In genomic region chr6:89828988-89829590, GRCh38 we compare ENCODE assay signal across 7 cellular contexts. TPM values are rescaled to one million over a fixed set of nuclear protein-coding genes. Genes with fewer than 3 reads are reported as not detected.
DNase-seq lines count a peak whose midpoint lies in the region; ATAC-seq, FAIRE-seq and TF ChIP-seq lines count a peak whose summit lies in the region.

No MANE protein-coding gene starts in this region.

- peaks cover 14 to 31% (median 19%) of the 10 kb centered on the region in 4 donors for H3K4me1 ChIP-seq in esophagus muscularis mucosa
- peaks cover 0 to 6% of the 10 kb centered on the region in 2 donors for H3K4me1 ChIP-seq in neuronal stem cell (ENCODE audit: control insufficient read depth in 2 of 2, insufficient read depth in 1 of 2, low read depth in 1 of 2, low read length in 2 of 2)

- intact Hi-C loops in esophagus muscularis mucosa (cut with DNase I) = loop anchor here (10.0 kb wide), 1 partner anchor 466 kb away; the partner anchor contains the start of gene BACH2

- H3K27ac Mint-ChIP-seq in IgD-negative memory B cell = peak overlapping the region; percentile 71 to 95 (median 91)

- peak; percentile 57 for FAIRE-seq in GM12891 (lab: Jason Lieb, UNC)

- H3K36me3 ChIP-seq in esophagus muscularis mucosa = peaks cover 0 to 26% (median 20%) of the 10 kb centered on the region in 4 donors
- peaks cover 5 to 30% of the 10 kb centered on the region in 2 donors for H3K36me3 ChIP-seq in neuronal stem cell (replicated peaks in 1 of 2; ENCODE audit: control insufficient read depth in 2 of 2, insufficient read depth in 2 of 2, low read length in 2 of 2)

- TF ChIP-seq EP300 in esophagus muscularis mucosa (IDR thresholded peaks at IDR 0.05) = no peak

- no peak overlapping the region for H2BK120ac ChIP-seq in neuronal stem cell (ENCODE audit: low read depth, low read length)

- peaks cover 3% of the 10 kb centered on the region for H3K79me1 ChIP-seq in neuronal stem cell (ENCODE audit: low read depth, low read length)

- H3K4me3 Mint-ChIP-seq in IgD-negative memory B cell = peak overlapping the region; percentile 86 to 98 (median 98)

- no peak overlapping the region for H3K14ac ChIP-seq in neuronal stem cell (ENCODE audit: low read length)

- H3K27ac ChIP-seq in VCaP = peak overlapping the region; percentile 85
- peak overlapping the region; percentile 84 to 89 (median 84) for H3K27ac ChIP-seq in esophagus muscularis mucosa (replicated peaks in 1 of 4)
- no peak overlapping the region for H3K27ac ChIP-seq in neuronal stem cell (replicated peaks; ENCODE audit: low read length)

- 13% methylated on average over 22 of the region's 22 CpGs for WGBS in esophagus muscularis mucosa
- WGBS in neuronal stem cell (ENCODE audit: extremely low coverage in 2 of 2, insufficient read length in 2 of 2, insufficient replicate concordance in 1 of 2), 2 donors = no CpG with 5 or more reads among the region's 22 CpGs

- no peaks in the 10 kb centered on the region for H3K9me3 Mint-ChIP-seq in IgD-negative memory B cell

- H3K18ac ChIP-seq in neuronal stem cell (ENCODE audit: low read length) = no peak overlapping the region

- peak; percentile 47 for ATAC-seq in GM21723 (IDR thresholded peaks at IDR 0.05; ENCODE audit: unreplicated experiment)

- H2BK15ac ChIP-seq in neuronal stem cell (ENCODE audit: low read length) = no peak overlapping the region

- TF ChIP-seq POLR2A in GM12891 (IDR thresholded peaks at IDR 0.05; ENCODE audit: low read depth, low read length) = 0 out of 2 replicates have a peak, but pooled peaks have one; percentile 10
- no peak for TF ChIP-seq POLR2A in esophagus muscularis mucosa (IDR thresholded peaks at IDR 0.05; ENCODE audit: low read depth)

- H2AK5ac ChIP-seq in neuronal stem cell (ENCODE audit: low read depth, low read length) = no peak overlapping the region

- H3K9ac ChIP-seq in neuronal stem cell (ENCODE audit: low read depth, low read length, poor library complexity) = peak overlapping the region; percentile 70

- H2BK5ac ChIP-seq in neuronal stem cell (ENCODE audit: low read length) = no peak overlapping the region

- DNase-seq in GM12891 (ENCODE audit: insufficient read length, low spot score) = no peak
- no peak for DNase-seq in esophagus muscularis mucosa (ENCODE audit: extremely low spot score)
- no peak for DNase-seq in neuronal stem cell (ENCODE audit: low spot score)
- DNase-seq in midbrain (lab: John Stamatoyannopoulos, UW) = no peak

- H3K27me3 Mint-ChIP-seq in IgD-negative memory B cell = no peaks in the 10 kb centered on the region

- peaks cover 8% of the 10 kb centered on the region for H3K36me3 Mint-ChIP-seq in IgD-negative memory B cell

- no peak overlapping the region for H2BK12ac ChIP-seq in neuronal stem cell (ENCODE audit: low read length)

- H3K4me3 ChIP-seq in esophagus muscularis mucosa = peak overlapping the region; percentile 72 to 98 (median 88)
- H3K4me3 ChIP-seq in neuronal stem cell (ENCODE audit: low read length in 2 of 2) = peak overlapping the region; percentile 79 to 80

- no peak overlapping the region for H3K4ac ChIP-seq in neuronal stem cell (ENCODE audit: low read length)

- peaks cover 8 to 23% (median 21%) of the 10 kb centered on the region in 3 donors for H3K4me1 Mint-ChIP-seq in IgD-negative memory B cell

- H3K27me3 ChIP-seq in esophagus muscularis mucosa = peaks cover 0 to 5% (median 0%) of the 10 kb centered on the region in 4 donors
- no peaks in the 10 kb centered on the region for H3K27me3 ChIP-seq in neuronal stem cell (ENCODE audit: control insufficient read depth in 3 of 3, insufficient read depth in 3 of 3, low read depth in 1 of 3, low read length in 3 of 3)

- no peak overlapping the region for H3K23ac ChIP-seq in neuronal stem cell (ENCODE audit: low read depth, low read length, poor library complexity)

- no peak overlapping the region for H4K91ac ChIP-seq in neuronal stem cell (ENCODE audit: low read depth, low read length, poor library complexity)

- TF ChIP-seq CTCF in VCaP (conservative IDR thresholded peaks at IDR 0.05) (no peak), esophagus muscularis mucosa (IDR thresholded peaks at IDR 0.05) (no peak)

- peak overlapping the region; percentile 86 for H2AFZ ChIP-seq in neuronal stem cell (ENCODE audit: low read length)

- H3K9me3 ChIP-seq in esophagus muscularis mucosa = no peaks in the 10 kb centered on the region
- H3K9me3 ChIP-seq in neuronal stem cell (replicated peaks in 1 of 2; ENCODE audit: control insufficient read depth in 2 of 2, insufficient read depth in 1 of 2, low read depth in 1 of 2, low read length in 2 of 2) = no peaks in the 10 kb centered on the region

- H3K4me2 ChIP-seq in neuronal stem cell (ENCODE audit: insufficient read depth, low read length, poor library complexity, severe bottlenecking) = peak overlapping the region; percentile 60

- H4K8ac ChIP-seq in neuronal stem cell (ENCODE audit: low read depth, low read length) = no peak overlapping the region

TF ChIP-seq in GM12891, 5 proteins besides CTCF, POLR2A, EP300 and RAD21:
- TF ChIP-seq POU2F2 (IDR thresholded peaks at IDR 0.05; ENCODE audit: low read depth, low read length) (no peak), POLR2AphosphoS5 (IDR thresholded peaks at IDR 0.05; ENCODE audit: low read depth, low read length) (0 out of 2 replicates have a peak, but pooled peaks have one; percentile 4), SPI1 (IDR thresholded peaks at IDR 0.05; ENCODE audit: low read depth, low read length) (no peak), TAF1 (IDR thresholded peaks at IDR 0.05; ENCODE audit: low read depth, low read length) (no peak), PAX5 (IDR thresholded peaks at IDR 0.05; ENCODE audit: insufficient read depth, low read length, severe bottlenecking) (no peak)

RNA-seq across cellular contexts. Expression of gene CASP8AP2, which starts 0.6 kb away (rescaled TPM):
- polyA plus RNA-seq in GM12891 (2012; ENCODE audit: low read depth, missing spikeins) = 3.7 TPM
- polyA plus RNA-seq in IgD-negative memory B cell = 53.2 TPM
- 10 to 100 TPM; 14.1 to 22.0 (median 17.9) TPM for total RNA-seq in esophagus muscularis mucosa
- 21.7 TPM for polyA plus RNA-seq in neuronal stem cell (2013, experiment 1 of 2)
- polyA plus RNA-seq in neuronal stem cell (2013, experiment 2 of 2) = 22.4 TPM

RNA-seq across cellular contexts. Expression of gene MDN1, which starts 9.5 kb away (rescaled TPM):
- polyA plus RNA-seq in GM12891 (2012; ENCODE audit: low read depth, missing spikeins) = 15.5 TPM
- polyA plus RNA-seq in IgD-negative memory B cell = 7.9 TPM
- 10 to 100 TPM; 18.1 to 26.0 (median 19.5) TPM for total RNA-seq in esophagus muscularis mucosa
- polyA plus RNA-seq in neuronal stem cell (2013, experiment 1 of 2) = 9.6 TPM
- 9.4 TPM for polyA plus RNA-seq in neuronal stem cell (2013, experiment 2 of 2)
